Comparison of ENCODE assay signal across 14 cellular contexts in genomic region chr5:74973694-74974093, GRCh38.
"Had no signal": no experiment of that assay in that cellular context is flagged by ENCODE, and none has a peak within 500 bp of the region (broad histone marks: within the 10 kb centered on the region; RNA-seq: fewer than 3 reads in every experiment).

No MANE protein-coding gene starts in this region.

- H3K27ac Mint-ChIP-seq: stimulated activated memory B cell treated with anti-CD40 and anti-IgM and Interleukin-4, amounts not matched to agents 10 μg/mL and 1 μg/mL and 100 μg/mL, for 72 hours had no signal

- H3K9me3 ChIP-seq: mucosa of descending colon, thyroid gland had no signal

- ATAC-seq: gastroesophageal sphincter; heart right ventricle; left lung; mucosa of descending colon; stimulated activated memory B cell treated with anti-CD40 and anti-IgM and Interleukin-4, amounts not matched to agents 10 μg/mL and 1 μg/mL and 100 μg/mL, for 72 hours had no signal

- H3K27me3 ChIP-seq: adrenal gland, dorsolateral prefrontal cortex, gastroesophageal sphincter, heart right ventricle, left lung, thyroid gland had no signal

- H3K4me3 ChIP-seq: adrenal gland, dorsolateral prefrontal cortex, gastroesophageal sphincter, heart right ventricle, left lung, mucosa of descending colon, thyroid gland had no signal

- H3K27ac ChIP-seq: adrenal gland, gastroesophageal sphincter, left lung, thyroid gland had no signal

- DNase-seq: activated CD8-positive, alpha-beta memory T cell treated with anti-CD3 and anti-CD28 coated beads for 24 hours; activated naive CD4-positive, alpha-beta T cell treated with Interleukin-2 at 50 U/mL for 16 hours; adrenal gland; dorsolateral prefrontal cortex; heart right ventricle; kidney; left lung; mucosa of descending colon; natural killer cell; posterior cingulate gyrus; retina; thyroid gland had no signal

- H3K36me3 Mint-ChIP-seq: natural killer cell had no signal

- H3K4me3 Mint-ChIP-seq: natural killer cell; stimulated activated memory B cell treated with anti-CD40 and anti-IgM and Interleukin-4, amounts not matched to agents 10 μg/mL and 1 μg/mL and 100 μg/mL, for 72 hours had no signal

- H3K4me1 ChIP-seq: adrenal gland, gastroesophageal sphincter, heart right ventricle, left lung, thyroid gland had no signal

- H3K36me3 ChIP-seq: adrenal gland, gastroesophageal sphincter, heart right ventricle, left lung, thyroid gland had no signal
